25 cellular contexts compared by ENCODE assay signal in the genomic region with DNA sequence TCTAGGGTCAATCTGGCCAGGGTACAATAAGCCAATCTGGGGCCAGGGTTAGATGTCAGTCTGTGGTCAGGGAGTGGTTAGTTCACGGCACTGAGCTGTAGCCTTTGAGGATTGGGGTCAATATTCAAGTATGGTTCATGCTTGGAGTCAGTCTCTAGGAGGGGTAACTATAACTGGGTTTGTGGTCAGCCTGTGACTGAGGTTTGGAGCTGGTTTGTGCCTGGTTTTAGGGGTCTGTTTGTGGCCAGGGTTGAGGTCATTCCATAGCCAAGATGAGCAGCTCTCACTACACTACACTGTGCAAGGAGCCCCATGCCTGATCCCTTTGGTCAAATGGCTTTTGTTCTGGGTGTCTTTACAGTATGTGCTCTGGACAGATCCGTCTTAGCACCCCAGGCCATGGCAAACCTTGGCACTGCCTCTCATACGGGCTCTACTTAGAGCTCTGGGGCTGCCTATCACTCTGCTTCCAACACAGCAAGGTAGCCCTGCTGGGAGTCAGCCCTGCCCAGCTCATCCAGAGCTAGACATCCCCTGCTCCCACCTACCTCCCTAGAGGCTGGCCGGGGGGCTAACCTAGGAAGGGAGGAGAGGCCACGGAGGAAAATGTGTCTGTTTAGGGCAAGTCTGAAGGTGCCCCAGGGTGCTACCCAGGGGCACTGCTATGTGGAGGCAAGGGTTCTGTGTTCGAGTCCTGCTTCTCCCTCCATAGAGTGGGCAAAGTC.
"Had no signal": no experiment of that assay in that cellular context is flagged by ENCODE, and none has a peak within 500 bp of the region (broad histone marks: within the 10 kb centered on the region; RNA-seq: fewer than 3 reads in every experiment).

No MANE protein-coding gene starts in this region.

- H3K27ac Mint-ChIP-seq: activated CD8-positive, alpha-beta memory T cell treated with anti-CD3 and anti-CD28 coated beads, Interleukin-2, amount 10 ng/mL, durations not matched to agents 7 days and 5 days; activated naive CD4-positive, alpha-beta T cell treated with anti-CD3 and anti-CD28 coated beads, Interleukin-2, amount 50 U/mL, for 24 hours; activated T-cell treated with anti-CD3 and anti-CD28 coated beads, Interleukin-2, amount 50 U/mL, for 24 hours; activated T-helper 1 cell treated with anti-CD3 and anti-CD28 coated beads, Interleukin-12 subunit alpha, Interleukin-12 subunit beta, Interleukin-2, Interleukin-4 antibody, amounts not matched to agents 30 ng/mL and 10 ng/mL and 1 ng/mL, durations not matched to agents 14 hours and 24 hours and 36 hours; T-helper 1 cell treated with Interleukin-12 subunit alpha and Interleukin-12 subunit beta and Interleukin-4 antibody, amounts not matched to agents 30 μg/mL and 1 μg/mL, for 36 hours; WTC11 had no signal

- H3K27me3 ChIP-seq: breast epithelium, Peyer's patch had no signal

- ATAC-seq: activated CD8-positive, alpha-beta memory T cell treated with anti-CD3 and anti-CD28 coated beads, Interleukin-2, amount 10 ng/mL, durations not matched to agents 7 days and 5 days; WTC11 had no signal

- H3K36me3 Mint-ChIP-seq: activated CD8-positive, alpha-beta memory T cell treated with anti-CD3 and anti-CD28 coated beads, Interleukin-2, amount 10 ng/mL, durations not matched to agents 7 days and 5 days; activated naive CD4-positive, alpha-beta T cell treated with anti-CD3 and anti-CD28 coated beads, Interleukin-2, amount 50 U/mL, for 24 hours had no signal

- DNase-seq: activated CD4-positive, alpha-beta T cell treated with anti-CD3 and anti-CD28 coated beads for 48 hours; activated CD4-positive, alpha-beta T cell treated with anti-CD3 and anti-CD28 coated beads, Interleukin-2, amount 50 U/mL, for 48 hours; activated CD4-positive, CD25-positive, alpha-beta regulatory T cell treated with anti-CD3 and anti-CD28 coated beads, Interleukin-2, amount 50 U/mL, for 72 hours; activated CD8-positive, alpha-beta memory T cell treated with anti-CD3 and anti-CD28 coated beads, Interleukin-2, amount 10 ng/mL, durations not matched to agents 7 days and 5 days; activated effector memory CD4-positive, alpha-beta T cell treated with Interleukin-2 at 50 U/mL for 16 hours; activated naive CD4-positive, alpha-beta T cell; activated T-cell treated with anti-CD3 and anti-CD28 coated beads, Interleukin-2, amount 50 U/mL, for 24 hours; aorta; Kasumi-1; KBM-7; NCI-H1092; NCI-H1417 treated with DMSO at 0.1 percent for 48 hours; NCI-H1694; NCI-H2029 treated with DMSO at 0.1 percent for 48 hours; NCI-H345; NCI-H510A treated with DMSO at 0.1 percent for 48 hours; NCI-H69; NK-92 treated with Interleukin-12 subunit alpha and Interleukin-12 subunit beta, amount 100 ng/mL, for 24 hours; Peyer's patch; SHP77 treated with DMSO at 0.1 percent for 48 hours had no signal

- H3K4me3 ChIP-seq: breast epithelium, Peyer's patch had no signal

- H3K9me3 Mint-ChIP-seq: activated T-helper 1 cell treated with anti-CD3 and anti-CD28 coated beads, Interleukin-12 subunit alpha, Interleukin-12 subunit beta, Interleukin-2, Interleukin-4 antibody, amounts not matched to agents 30 ng/mL and 10 ng/mL and 1 ng/mL, durations not matched to agents 14 hours and 24 hours and 36 hours had no signal

- H3K4me1 Mint-ChIP-seq: activated CD8-positive, alpha-beta memory T cell treated with anti-CD3 and anti-CD28 coated beads, Interleukin-2, amount 10 ng/mL, durations not matched to agents 7 days and 5 days; activated naive CD4-positive, alpha-beta T cell treated with anti-CD3 and anti-CD28 coated beads, Interleukin-2, amount 50 U/mL, for 24 hours had no signal

- H3K27ac ChIP-seq: breast epithelium, Peyer's patch had no signal

- H3K4me3 Mint-ChIP-seq: activated CD8-positive, alpha-beta memory T cell treated with anti-CD3 and anti-CD28 coated beads, Interleukin-2, amount 10 ng/mL, durations not matched to agents 7 days and 5 days; activated naive CD4-positive, alpha-beta T cell treated with anti-CD3 and anti-CD28 coated beads, Interleukin-2, amount 50 U/mL, for 24 hours; activated T-cell treated with anti-CD3 and anti-CD28 coated beads, Interleukin-2, amount 50 U/mL, for 24 hours; activated T-helper 1 cell treated with anti-CD3 and anti-CD28 coated beads, Interleukin-12 subunit alpha, Interleukin-12 subunit beta, Interleukin-2, Interleukin-4 antibody, amounts not matched to agents 30 ng/mL and 10 ng/mL and 1 ng/mL, durations not matched to agents 14 hours and 24 hours and 36 hours; T-helper 1 cell treated with Interleukin-12 subunit alpha and Interleukin-12 subunit beta and Interleukin-4 antibody, amounts not matched to agents 30 μg/mL and 1 μg/mL, for 36 hours; WTC11 had no signal

- H3K4me1 ChIP-seq: Peyer's patch had no signal

- H3K9me3 ChIP-seq: breast epithelium, Peyer's patch had no signal

- H3K36me3 ChIP-seq: breast epithelium, Peyer's patch had no signal
